Comparison of ENCODE assay signal across 8 cellular contexts in genomic region chr12:94615284-94616216, GRCh38. TPM values are rescaled to one million over a fixed set of nuclear protein-coding genes. Genes with fewer than 3 reads are reported as not detected.
DNase-seq lines count a peak whose midpoint lies in the region; ATAC-seq and TF ChIP-seq lines count a peak whose summit lies in the region.

No MANE protein-coding gene starts in this region.

- in situ Hi-C loops in GM13976 (cut with MboI; ENCODE audit: low sequenced_read_pairs, unreplicated experiment), result no loop called here

- H3K36me3 Mint-ChIP-seq in endothelial cell (ENCODE audit: low read depth, unreplicated experiment), result peaks cover 5% of the 10 kb centered on the region
- no peaks in the 10 kb centered on the region for H3K36me3 Mint-ChIP-seq in activated CD4-positive, alpha-beta T cell treated with anti-CD3 and anti-CD28 coated beads for 36 hours (ENCODE audit: low read depth)
- no peaks in the 10 kb centered on the region for H3K36me3 Mint-ChIP-seq in activated T-cell treated with anti-CD3 and anti-CD28 coated beads, Interleukin-2, amount 50 U/mL, for 72 hours (ENCODE audit: insufficient read depth in 2 of 2)

- POLR2A ChIA-PET in activated CD4-positive, alpha-beta T cell treated with anti-CD3 and anti-CD28 coated beads for 36 hours (lab: Charles Lee), result no interaction called here

- peaks cover 5% of the 10 kb centered on the region for H3K4me1 Mint-ChIP-seq in endothelial cell (ENCODE audit: unreplicated experiment)
- H3K4me1 Mint-ChIP-seq in activated CD4-positive, alpha-beta T cell treated with anti-CD3 and anti-CD28 coated beads for 36 hours, result peaks cover 6% of the 10 kb centered on the region
- H3K4me1 Mint-ChIP-seq in activated T-cell treated with anti-CD3 and anti-CD28 coated beads, Interleukin-2, amount 50 U/mL, for 72 hours (ENCODE audit: low read depth), result peaks cover 5% of the 10 kb centered on the region

- peak; percentile 47 for DNase-seq in A172 (ENCODE audit: low spot score)
- DNase-seq in NCI-H446 treated with DMSO at 0.1 percent for 48 hours (lab: John Stamatoyannopoulos, UW), result peak; percentile 37
- DNase-seq in endothelial cell (ENCODE audit: low spot score), result no peak
- peak; percentile 51 to 81 for DNase-seq in lung microvascular endothelial cell (ENCODE audit: low read depth in 2 of 2)
- no peak for DNase-seq in activated CD4-positive, alpha-beta T cell treated with anti-CD3 and anti-CD28 coated beads for 36 hours
- no peak for DNase-seq in activated T-cell treated with anti-CD3 and anti-CD28 coated beads, Interleukin-2, amount 50 U/mL, for 72 hours
- no peak for DNase-seq in NCI-H2171 treated with DMSO at 0.1 percent for 48 hours (lab: John Stamatoyannopoulos, UW)
- DNase-seq in GM13976 (ENCODE audit: low spot score), result no peak

- H3K27me3 Mint-ChIP-seq in endothelial cell (ENCODE audit: unreplicated experiment), result no peaks in the 10 kb centered on the region
- H3K27me3 Mint-ChIP-seq in activated CD4-positive, alpha-beta T cell treated with anti-CD3 and anti-CD28 coated beads for 36 hours, result peaks cover 3% of the 10 kb centered on the region
- no peaks in the 10 kb centered on the region for H3K27me3 Mint-ChIP-seq in activated T-cell treated with anti-CD3 and anti-CD28 coated beads, Interleukin-2, amount 50 U/mL, for 72 hours (ENCODE audit: low read depth)

- no peaks in the 10 kb centered on the region for H3K9me3 Mint-ChIP-seq in endothelial cell (ENCODE audit: unreplicated experiment)
- no peaks in the 10 kb centered on the region for H3K9me3 Mint-ChIP-seq in activated CD4-positive, alpha-beta T cell treated with anti-CD3 and anti-CD28 coated beads for 36 hours (ENCODE audit: low read depth)
- no peaks in the 10 kb centered on the region for H3K9me3 Mint-ChIP-seq in activated T-cell treated with anti-CD3 and anti-CD28 coated beads, Interleukin-2, amount 50 U/mL, for 72 hours

- intact Hi-C loops in activated CD4-positive, alpha-beta T cell treated with anti-CD3 and anti-CD28 coated beads for 36 hours (cut with DNase I, micrococcal nuclease), result no loop called here

- no peak for ATAC-seq in activated CD4-positive, alpha-beta T cell treated with anti-CD3 and anti-CD28 coated beads for 36 hours
- no peak for ATAC-seq in activated T-cell treated with anti-CD3 and anti-CD28 coated beads, Interleukin-2, amount 50 U/mL, for 72 hours (replicated peaks in 1 of 2)

- TF ChIP-seq CTCF in endothelial cell (IDR thresholded peaks at IDR 0.05; ENCODE audit: unreplicated experiment) (no peak), GM13976 (IDR thresholded peaks at IDR 0.05; ENCODE audit: borderline replicate concordance, control extremely low read depth, extremely low read depth, insufficient read depth, missing control alignments) (no peak)

- H3K4me3 Mint-ChIP-seq in endothelial cell (ENCODE audit: unreplicated experiment), result peak overlapping the region; percentile 3
- no peak overlapping the region for H3K4me3 Mint-ChIP-seq in activated CD4-positive, alpha-beta T cell treated with anti-CD3 and anti-CD28 coated beads for 36 hours
- H3K4me3 Mint-ChIP-seq in activated T-cell treated with anti-CD3 and anti-CD28 coated beads, Interleukin-2, amount 50 U/mL, for 72 hours, result no peak overlapping the region

- CTCF ChIA-PET in activated CD4-positive, alpha-beta T cell treated with anti-CD3 and anti-CD28 coated beads for 36 hours (lab: Charles Lee), result no interaction called here

- no peak overlapping the region for H3K27ac Mint-ChIP-seq in endothelial cell (ENCODE audit: unreplicated experiment)
- no peak overlapping the region for H3K27ac Mint-ChIP-seq in activated CD4-positive, alpha-beta T cell treated with anti-CD3 and anti-CD28 coated beads for 36 hours
- no peak overlapping the region for H3K27ac Mint-ChIP-seq in activated T-cell treated with anti-CD3 and anti-CD28 coated beads, Interleukin-2, amount 50 U/mL, for 72 hours

RNA-seq across cellular contexts. Expression of gene TMCC3, which starts 34.8 kb away (rescaled TPM):
- 0.05 and 0.12 TPM in 2 replicates for total RNA-seq in A172 (2014; rRNA removed; shearing (Covaris generic))
- total RNA-seq in endothelial cell (ENCODE audit: unreplicated experiment) (48.1 TPM), lung microvascular endothelial cell (3.2 and 8.5 TPM in 2 replicates)
- total RNA-seq in activated CD4-positive, alpha-beta T cell treated with anti-CD3 and anti-CD28 coated beads for 36 hours, result under 1 TPM; 0.05 to 0.16 TPM
- total RNA-seq in activated T-cell treated with anti-CD3 and anti-CD28 coated beads, Interleukin-2, amount 50 U/mL, for 72 hours, result 1 to 10 TPM in 1 of 2 donors, under 1 TPM in 1; 0.77 to 1.6 TPM

Comparison
In these comparisons a context has a peak if more than half of its experiments do, and no peak if none do; other contexts are left out.
1. DNase-seq: peak in A172 (single experiment), NCI-H446 treated with DMSO at 0.1 percent for 48 hours (single experiment) and lung microvascular endothelial cell (2 of 2); none in endothelial cell (single experiment), activated CD4-positive, alpha-beta T cell treated with anti-CD3 and anti-CD28 coated beads for 36 hours (single experiment), activated T-cell treated with anti-CD3 and anti-CD28 coated beads, Interleukin-2, amount 50 U/mL, for 72 hours (0 of 2), NCI-H2171 treated with DMSO at 0.1 percent for 48 hours (single experiment) and GM13976 (single experiment).